In genomic region chr5:125408582-125409069, GRCh38 we compare ENCODE assay signal across 8 cellular contexts.
A peak's percentile ranks its signal among the peaks of the same experiment; 100 is the strongest.
DNase-seq lines count a peak whose midpoint lies in the region; ATAC-seq and TF ChIP-seq lines count a peak whose summit lies in the region.

No MANE protein-coding gene starts in this region.

- no peaks in the 10 kb centered on the region for H3K36me3 Mint-ChIP-seq in activated T-cell treated with anti-CD3 and anti-CD28 coated beads, Interleukin-2, amount 50 U/mL, for 4 hours (ENCODE audit: insufficient read depth)

- DNase-seq in activated T-cell treated with anti-CD3 and anti-CD28 coated beads, Interleukin-2, amount 50 U/mL, for 4 hours = no peak
- DNase-seq in activated T-cell treated with anti-CD3 and anti-CD28 coated beads for 4 hours (no peak), fibroblast of pulmonary artery (ENCODE audit: low read depth) (peak; percentile 77), NAMALWA (ENCODE audit: low spot score) (no peak)
- peak in 1 of 2 donors; percentile 10 for DNase-seq in stimulated activated naive CD8-positive, alpha-beta T cell treated with anti-CD3 and anti-CD28 coated beads, Interleukin-15, amount 100 ng/mL, for 72 hours
- no peak for DNase-seq in activated CD4-positive, alpha-beta T cell treated with anti-CD3 and anti-CD28 coated beads for 1 hour

- H3K79me2 ChIP-seq in OCI-LY1 (ENCODE audit: insufficient read depth, low read length) = no peaks in the 10 kb centered on the region

- H3K4me1 ChIP-seq in OCI-LY1 (ENCODE audit: insufficient read depth, low read length, severe bottlenecking) = peaks cover 55% of the 10 kb centered on the region

- no peaks in the 10 kb centered on the region for H3K27me3 Mint-ChIP-seq in activated T-cell treated with anti-CD3 and anti-CD28 coated beads, Interleukin-2, amount 50 U/mL, for 4 hours (ENCODE audit: low read depth)
- H3K27me3 Mint-ChIP-seq in stimulated activated naive CD8-positive, alpha-beta T cell treated with anti-CD3 and anti-CD28 coated beads, Interleukin-15, amount 100 ng/mL, for 72 hours = no peaks in the 10 kb centered on the region

- H3K9me3 Mint-ChIP-seq in activated T-cell treated with anti-CD3 and anti-CD28 coated beads, Interleukin-2, amount 50 U/mL, for 4 hours = peaks cover 3% of the 10 kb centered on the region
- H3K9me3 Mint-ChIP-seq in stimulated activated naive CD8-positive, alpha-beta T cell treated with anti-CD3 and anti-CD28 coated beads, Interleukin-15, amount 100 ng/mL, for 72 hours = peaks cover 0 to 7% of the 10 kb centered on the region in 2 donors

- H3K4me3 Mint-ChIP-seq in activated T-cell treated with anti-CD3 and anti-CD28 coated beads, Interleukin-2, amount 50 U/mL, for 4 hours = no peak overlapping the region
- no peak overlapping the region for H3K4me3 Mint-ChIP-seq in stimulated activated naive CD8-positive, alpha-beta T cell treated with anti-CD3 and anti-CD28 coated beads, Interleukin-15, amount 100 ng/mL, for 72 hours

- no peaks in the 10 kb centered on the region for H3K9me2 ChIP-seq in OCI-LY1 (ENCODE audit: low read depth, low read length)

- peak overlapping the region; percentile 70 for H3K9ac ChIP-seq in OCI-LY1 (ENCODE audit: low read length)

- H3K4me2 ChIP-seq in OCI-LY1 (ENCODE audit: low read length) = peak overlapping the region; percentile 86

- no peaks in the 10 kb centered on the region for H4K20me1 ChIP-seq in OCI-LY1 (ENCODE audit: insufficient read depth, low read length)

- no peak for TF ChIP-seq CTCF in OCI-LY1 (IDR thresholded peaks at IDR 0.05; ENCODE audit: low read length)
- no peak for TF ChIP-seq CTCF in fibroblast of pulmonary artery (IDR thresholded peaks at IDR 0.05; ENCODE audit: low read length, missing control alignments)

- H3K4me3 ChIP-seq in OCI-LY1 (ENCODE audit: low read depth, low read length, poor library complexity, severe bottlenecking) (peak overlapping the region; percentile 39), fibroblast of pulmonary artery (replicated peaks; ENCODE audit: low read depth, low read length) (no peak overlapping the region)

- H3K27ac ChIP-seq in OCI-LY1 (ENCODE audit: low read depth, low read length, poor library complexity, severe bottlenecking) = peak overlapping the region; percentile 94

- H3K27me3 ChIP-seq in OCI-LY1 (ENCODE audit: insufficient read depth, low read length) = no peaks in the 10 kb centered on the region

- peak overlapping the region; percentile 85 for H2AFZ ChIP-seq in OCI-LY1 (ENCODE audit: low read length)

- H3F3A ChIP-seq in OCI-LY1 (ENCODE audit: insufficient read depth, low read length) = no peaks in the 10 kb centered on the region

- H3K9me3 ChIP-seq in OCI-LY1 (ENCODE audit: low read length) = peaks cover 13% of the 10 kb centered on the region; the same call in 1 of the 2 replicates

- no peak overlapping the region for H3K27ac Mint-ChIP-seq in stimulated activated naive CD8-positive, alpha-beta T cell treated with anti-CD3 and anti-CD28 coated beads, Interleukin-15, amount 100 ng/mL, for 72 hours

- H3K4me1 Mint-ChIP-seq in activated T-cell treated with anti-CD3 and anti-CD28 coated beads, Interleukin-2, amount 50 U/mL, for 4 hours (ENCODE audit: low read depth) = no peaks in the 10 kb centered on the region
- H3K4me1 Mint-ChIP-seq in stimulated activated naive CD8-positive, alpha-beta T cell treated with anti-CD3 and anti-CD28 coated beads, Interleukin-15, amount 100 ng/mL, for 72 hours = peaks cover 7% of the 10 kb centered on the region

- ATAC-seq in activated T-cell treated with anti-CD3 and anti-CD28 coated beads, Interleukin-2, amount 50 U/mL, for 4 hours = peak; percentile 57 to 61
- ATAC-seq in HG02798 (IDR thresholded peaks at IDR 0.05; ENCODE audit: poor library complexity, unreplicated experiment) = peak; percentile 28
- ATAC-seq in stimulated activated naive CD8-positive, alpha-beta T cell treated with anti-CD3 and anti-CD28 coated beads, Interleukin-15, amount 100 ng/mL, for 72 hours = peak; percentile 83

- no peaks in the 10 kb centered on the region for H3K36me3 ChIP-seq in OCI-LY1 (ENCODE audit: insufficient read depth, low read length)

Comparison
In these comparisons a context has a peak if more than half of its experiments do, and no peak if none do; other contexts are left out.
1. ATAC-seq: peak in every context shown above with its lines; median percentile 83 in stimulated activated naive CD8-positive, alpha-beta T cell treated with anti-CD3 and anti-CD28 coated beads, Interleukin-15, amount 100 ng/mL, for 72 hours; 59 in activated T-cell treated with anti-CD3 and anti-CD28 coated beads, Interleukin-2, amount 50 U/mL, for 4 hours; 28 in HG02798.